In the genomic region with DNA sequence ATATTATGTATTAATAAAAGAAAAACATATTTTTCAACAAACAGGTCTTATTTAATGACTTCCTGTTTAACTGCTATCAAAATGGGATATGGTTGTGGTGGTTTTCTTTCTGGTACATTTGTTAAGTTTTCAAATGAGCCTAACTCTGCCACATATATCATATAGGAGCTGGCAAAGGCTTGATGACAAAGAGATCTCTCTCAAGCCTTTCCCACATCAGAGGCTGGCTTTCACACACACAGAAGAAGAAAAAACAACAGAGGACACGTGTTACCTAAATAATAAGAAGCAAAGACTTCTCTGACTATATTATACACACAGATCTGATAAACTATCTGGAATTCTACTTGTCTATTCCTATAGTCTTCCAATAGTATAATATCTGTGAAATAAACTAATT, we compare ENCODE assay signal across 18 cellular contexts. TPM values are rescaled to one million over a fixed set of nuclear protein-coding genes. Genes with fewer than 3 reads are reported as not detected.
DNase-seq lines count a peak whose midpoint lies in the region; ATAC-seq and FAIRE-seq lines count a peak whose summit lies in the region.
"Had no signal": no experiment of that assay in that cellular context is flagged by ENCODE, and none has a peak within 500 bp of the region (broad histone marks: within the 10 kb centered on the region; RNA-seq: fewer than 3 reads in every experiment).

No MANE protein-coding gene starts in this region.

- no peaks in the 10 kb centered on the region for H3K9me3 ChIP-seq in CD4-positive, CD25-positive, alpha-beta regulatory T cell (ENCODE audit: control insufficient read depth in 2 of 2, low read length in 2 of 2)

- intact Hi-C loops in activated CD4-positive, alpha-beta memory T cell treated with anti-CD3 and anti-CD28 coated beads for 36 hours (cut with micrococcal nuclease): no loop called here

- H3K4me1 ChIP-seq in CD4-positive, CD25-positive, alpha-beta regulatory T cell (ENCODE audit: control insufficient read depth, insufficient read depth, low read length, poor library complexity, severe bottlenecking): peaks cover 11% of the 10 kb centered on the region
- H3K4me1 ChIP-seq: A549 had no signal

- H3K27ac Mint-ChIP-seq in activated CD4-positive, alpha-beta memory T cell treated with anti-CD3 and anti-CD28 coated beads for 36 hours: peak overlapping the region; percentile 11
- no peak overlapping the region for H3K27ac Mint-ChIP-seq in activated CD4-positive, alpha-beta memory T cell treated with anti-CD3 and anti-CD28 coated beads, Interleukin-2, amount 10 ng/mL, durations not matched to agents 7 days and 5 days
- peak overlapping the region in 2 of 3 donors; percentile 51 to 91 for H3K27ac Mint-ChIP-seq in CD4-positive, CD25-positive, alpha-beta regulatory T cell
- H3K27ac Mint-ChIP-seq in effector memory CD8-positive, alpha-beta T cell: peak overlapping the region in 1 of 2 donors; percentile 76

- H3K4me1 Mint-ChIP-seq in activated CD4-positive, alpha-beta memory T cell treated with anti-CD3 and anti-CD28 coated beads for 36 hours (ENCODE audit: low read depth): peaks cover 9% of the 10 kb centered on the region
- peaks cover 2% of the 10 kb centered on the region for H3K4me1 Mint-ChIP-seq in activated CD4-positive, alpha-beta memory T cell treated with anti-CD3 and anti-CD28 coated beads, Interleukin-2, amount 10 ng/mL, durations not matched to agents 7 days and 5 days
- peaks cover 8 to 25% (median 16%) of the 10 kb centered on the region in 4 donors for H3K4me1 Mint-ChIP-seq in CD4-positive, CD25-positive, alpha-beta regulatory T cell
- H3K4me1 Mint-ChIP-seq in effector memory CD8-positive, alpha-beta T cell (ENCODE audit: low read depth in 2 of 2): peaks cover 4 to 15% of the 10 kb centered on the region in 2 donors

- H3K27me3 Mint-ChIP-seq in activated CD4-positive, alpha-beta memory T cell treated with anti-CD3 and anti-CD28 coated beads for 36 hours: no peaks in the 10 kb centered on the region
- H3K27me3 Mint-ChIP-seq in activated CD4-positive, alpha-beta memory T cell treated with anti-CD3 and anti-CD28 coated beads, Interleukin-2, amount 10 ng/mL, durations not matched to agents 7 days and 5 days: no peaks in the 10 kb centered on the region
- H3K27me3 Mint-ChIP-seq in CD4-positive, CD25-positive, alpha-beta regulatory T cell: no peaks in the 10 kb centered on the region
- H3K27me3 Mint-ChIP-seq in effector memory CD8-positive, alpha-beta T cell: no peaks in the 10 kb centered on the region

- CTCF ChIA-PET in activated CD4-positive, alpha-beta memory T cell treated with anti-CD3 and anti-CD28 coated beads for 36 hours (lab: Charles Lee): no interaction called here
- CTCF ChIA-PET in activated CD4-positive, alpha-beta memory T cell treated with anti-CD3 and anti-CD28 coated beads, Interleukin-2, amount 10 ng/mL, durations not matched to agents 7 days and 5 days (lab: Charles Lee): no interaction called here

- peaks cover 55% of the 10 kb centered on the region for H3K36me3 Mint-ChIP-seq in activated CD4-positive, alpha-beta memory T cell treated with anti-CD3 and anti-CD28 coated beads for 36 hours
- peaks cover 72% of the 10 kb centered on the region for H3K36me3 Mint-ChIP-seq in activated CD4-positive, alpha-beta memory T cell treated with anti-CD3 and anti-CD28 coated beads, Interleukin-2, amount 10 ng/mL, durations not matched to agents 7 days and 5 days (ENCODE audit: low read depth)
- H3K36me3 Mint-ChIP-seq in CD4-positive, CD25-positive, alpha-beta regulatory T cell: peaks cover 72% of the 10 kb centered on the region
- peaks cover 67% of the 10 kb centered on the region for H3K36me3 Mint-ChIP-seq in effector memory CD8-positive, alpha-beta T cell (ENCODE audit: insufficient read depth)

- POLR2A ChIA-PET in activated CD4-positive, alpha-beta memory T cell treated with anti-CD3 and anti-CD28 coated beads for 36 hours (lab: Charles Lee): no interaction called here
- POLR2A ChIA-PET in activated CD4-positive, alpha-beta memory T cell treated with anti-CD3 and anti-CD28 coated beads, Interleukin-2, amount 10 ng/mL, durations not matched to agents 7 days and 5 days (lab: Charles Lee): no interaction called here

- H3K4me3 ChIP-seq in CD4-positive, CD25-positive, alpha-beta regulatory T cell (ENCODE audit: low read depth, low read length): peak overlapping the region; percentile 2
- H3K4me3 ChIP-seq in Jurkat, Clone E6-1 (ENCODE audit: low read length): no peak overlapping the region
- H3K4me3 ChIP-seq: A549 had no signal

- peak overlapping the region; percentile 23 for H3K27ac ChIP-seq in CD4-positive, CD25-positive, alpha-beta regulatory T cell (ENCODE audit: insufficient read depth, low read length, poor library complexity, severe bottlenecking)
- H3K27ac ChIP-seq: A549, C4-2B had no signal

- no peak overlapping the region for H3K4me3 Mint-ChIP-seq in activated CD4-positive, alpha-beta memory T cell treated with anti-CD3 and anti-CD28 coated beads for 36 hours
- no peak overlapping the region for H3K4me3 Mint-ChIP-seq in activated CD4-positive, alpha-beta memory T cell treated with anti-CD3 and anti-CD28 coated beads, Interleukin-2, amount 10 ng/mL, durations not matched to agents 7 days and 5 days
- peak overlapping the region in 1 of 4 donors; percentile 41 for H3K4me3 Mint-ChIP-seq in CD4-positive, CD25-positive, alpha-beta regulatory T cell
- H3K4me3 Mint-ChIP-seq in effector memory CD8-positive, alpha-beta T cell: peak overlapping the region in 1 of 2 donors; percentile 61

- H3K9me3 Mint-ChIP-seq in activated CD4-positive, alpha-beta memory T cell treated with anti-CD3 and anti-CD28 coated beads for 36 hours: peaks cover 6% of the 10 kb centered on the region
- peaks cover 13% of the 10 kb centered on the region for H3K9me3 Mint-ChIP-seq in activated CD4-positive, alpha-beta memory T cell treated with anti-CD3 and anti-CD28 coated beads, Interleukin-2, amount 10 ng/mL, durations not matched to agents 7 days and 5 days
- H3K9me3 Mint-ChIP-seq in CD4-positive, CD25-positive, alpha-beta regulatory T cell: peaks cover 0 to 4% (median 0%) of the 10 kb centered on the region in 7 donors
- H3K9me3 Mint-ChIP-seq in effector memory CD8-positive, alpha-beta T cell: no peaks in the 10 kb centered on the region

- ATAC-seq in CD4-positive, CD25-positive, alpha-beta regulatory T cell (ENCODE audit: low read depth in 2 of 2): no peak
- ATAC-seq in effector memory CD8-positive, alpha-beta T cell (replicated peaks): peak; percentile 26
- ATAC-seq in GM21576 (IDR thresholded peaks at IDR 0.05; ENCODE audit: unreplicated experiment): no peak
- ATAC-seq: A549 had no signal

- DNase-seq in activated CD4-positive, alpha-beta memory T cell treated with anti-CD3 and anti-CD28 coated beads for 36 hours: no peak
- no peak for DNase-seq in activated CD4-positive, alpha-beta memory T cell treated with anti-CD3 and anti-CD28 coated beads, Interleukin-2, amount 10 ng/mL, durations not matched to agents 7 days and 5 days
- no peak for DNase-seq in CD4-positive, CD25-positive, alpha-beta regulatory T cell
- DNase-seq in Jurkat, Clone E6-1 (ENCODE audit: low read depth, low spot score): peak; percentile 89
- no peak for DNase-seq in effector memory CD8-positive, alpha-beta T cell
- no peak for DNase-seq in stimulated activated CD4-positive, alpha-beta T cell treated with anti-CD3 and anti-CD28 coated beads, Interleukin-4, amount 100 ng/mL, for 4 hours
- no peak for DNase-seq in frontal cortex (ENCODE audit: low spot score in 2 of 2)
- DNase-seq: DMS79, IMR-90, MV-4-11, NCI-H1417 treated with DMSO at 0.1 percent for 48 hours, NCI-H2029, NCI-H2171 treated with DMSO at 0.1 percent for 48 hours, NCI-H774 had no signal

- no peak for FAIRE-seq in frontal cortex (lab: Jason Lieb, UNC)
- FAIRE-seq: A549, G401.6 had no signal

- H3K36me3 ChIP-seq in CD4-positive, CD25-positive, alpha-beta regulatory T cell (ENCODE audit: control insufficient read depth, insufficient read depth, low read length): peaks cover 86% of the 10 kb centered on the region

- H3K27me3 ChIP-seq in CD4-positive, CD25-positive, alpha-beta regulatory T cell (ENCODE audit: control insufficient read depth, insufficient read depth, low read length): no peaks in the 10 kb centered on the region

RNA-seq across cellular contexts. Expression of a gene that starts 46.1 kb away (rescaled TPM):
- 10 to 100 TPM; 37.0 to 37.2 TPM for total RNA-seq in activated CD4-positive, alpha-beta memory T cell treated with anti-CD3 and anti-CD28 coated beads for 36 hours
- 10 to 100 TPM; 29.5 to 31.8 TPM for total RNA-seq in activated CD4-positive, alpha-beta memory T cell treated with anti-CD3 and anti-CD28 coated beads, Interleukin-2, amount 10 ng/mL, durations not matched to agents 7 days and 5 days
- total RNA-seq in CD4-positive, CD25-positive, alpha-beta regulatory T cell: 27.4 TPM
- 10 to 100 TPM; 24.0 to 29.8 (median 27.1) TPM for polyA plus RNA-seq in CD4-positive, CD25-positive, alpha-beta regulatory T cell
- 33.5 TPM for polyA plus RNA-seq in Jurkat, Clone E6-1 (2012; ENCODE audit: insufficient read depth, insufficient read length)
- total RNA-seq in frontal cortex: 27.3 TPM

RNA-seq across cellular contexts. Expression of a gene that starts 51.8 kb away (rescaled TPM):
- 10 to 100 TPM; 62.4 to 65.1 TPM for total RNA-seq in activated CD4-positive, alpha-beta memory T cell treated with anti-CD3 and anti-CD28 coated beads for 36 hours
- 10 to 100 TPM; 70.7 to 75.4 TPM for total RNA-seq in activated CD4-positive, alpha-beta memory T cell treated with anti-CD3 and anti-CD28 coated beads, Interleukin-2, amount 10 ng/mL, durations not matched to agents 7 days and 5 days
- 81.5 TPM for total RNA-seq in CD4-positive, CD25-positive, alpha-beta regulatory T cell
- 10 to 100 TPM; 71.8 to 85.4 (median 75.9) TPM for polyA plus RNA-seq in CD4-positive, CD25-positive, alpha-beta regulatory T cell
- 34.1 TPM for polyA plus RNA-seq in Jurkat, Clone E6-1 (2012; ENCODE audit: insufficient read depth, insufficient read length)
- total RNA-seq in frontal cortex: 121 TPM
